Comparison of ENCODE assay signal across 22 cellular contexts in the genomic region with DNA sequence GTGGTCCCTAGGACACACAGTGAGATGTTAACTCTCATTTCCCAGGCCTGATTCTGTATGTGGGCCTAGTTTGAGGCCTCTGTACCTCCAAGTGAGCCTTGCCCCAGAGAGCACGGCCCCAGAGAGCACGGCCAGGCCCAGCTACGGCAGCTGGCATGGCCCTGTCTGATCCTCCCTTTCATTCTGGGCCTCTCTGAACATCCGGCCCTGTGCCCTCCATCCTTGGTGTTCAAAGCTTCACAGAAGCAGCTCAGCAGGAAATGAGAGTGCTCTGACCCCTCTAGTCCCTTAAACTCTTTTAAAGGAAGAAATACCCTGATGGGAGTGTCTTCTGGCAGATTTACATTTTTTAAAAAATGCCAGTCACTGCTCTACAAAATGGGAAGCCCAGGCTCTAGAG.
A peak's percentile ranks its signal among the peaks of the same experiment; 100 is the strongest.
DNase-seq lines count a peak whose midpoint lies in the region; ATAC-seq, FAIRE-seq and TF ChIP-seq lines count a peak whose summit lies in the region.
"Had no signal": no experiment of that assay in that cellular context is flagged by ENCODE, and none has a peak within 500 bp of the region (broad histone marks: within the 10 kb centered on the region; RNA-seq: fewer than 3 reads in every experiment).

No MANE protein-coding gene starts in this region.

- TF ChIP-seq CTCF in GM12878 (IDR thresholded peaks at IDR 0.05 in 2 of 3, conservative IDR thresholded peaks at IDR 0.05 in 1 of 3; ENCODE audit: control insufficient read depth in 2 of 3, extremely low read depth in 1 of 3, insufficient read depth in 1 of 3, low read depth in 3 of 3, low read length in 3 of 3) (no peak), brain microvascular endothelial cell (IDR thresholded peaks at IDR 0.05; ENCODE audit: low read depth, low read length, missing control alignments) (no peak)

- TF ChIP-seq EP300 in GM12878 (IDR thresholded peaks at IDR 0.05; ENCODE audit: borderline replicate concordance in 1 of 2, control insufficient read depth in 1 of 2, low read depth in 2 of 2, low read length in 2 of 2) = no peak

- peaks cover 13% of the 10 kb centered on the region for H3K4me1 ChIP-seq in GM12878 (ENCODE audit: control insufficient read depth, insufficient read depth, low read length)
- H3K4me1 ChIP-seq: adrenal gland, upper lobe of right lung had no signal

- H3K9me3 Mint-ChIP-seq in activated naive CD4-positive, alpha-beta T cell treated with anti-CD3 and anti-CD28 coated beads for 36 hours = no peaks in the 10 kb centered on the region
- H3K9me3 Mint-ChIP-seq in stimulated activated naive B cell treated with anti-CD40 and anti-IgM and Interleukin-4, amounts not matched to agents 10 μg/mL and 1 μg/mL and 100 μg/mL, for 72 hours = no peaks in the 10 kb centered on the region
- H3K9me3 Mint-ChIP-seq: activated B cell treated with CpG ODN at 0.5 μM for 24 hours had no signal

- H3K27ac Mint-ChIP-seq in activated naive CD4-positive, alpha-beta T cell treated with anti-CD3 and anti-CD28 coated beads for 36 hours = no peak overlapping the region
- no peak overlapping the region for H3K27ac Mint-ChIP-seq in stimulated activated naive B cell treated with anti-CD40 and anti-IgM and Interleukin-4, amounts not matched to agents 10 μg/mL and 1 μg/mL and 100 μg/mL, for 72 hours
- H3K27ac Mint-ChIP-seq: activated B cell treated with CpG ODN at 0.5 μM for 24 hours had no signal

- TF ChIP-seq POLR2A in GM12878 (IDR thresholded peaks at IDR 0.05; ENCODE audit: low read depth, low read length) = no peak

- H3K79me2 ChIP-seq in GM12878 (ENCODE audit: control insufficient read depth, insufficient read depth, low read length) = no peaks in the 10 kb centered on the region

- in situ Hi-C loops in GM12878 (cut with MboI) = no loop called here
- in situ Hi-C loops in brain microvascular endothelial cell (cut with HindIII; ENCODE audit: low pct_ligation_motif_present, low sequenced_read_pairs) = no loop called here

- H4K20me1 ChIP-seq in GM12878 (ENCODE audit: control insufficient read depth, insufficient read depth) = no peaks in the 10 kb centered on the region

- FAIRE-seq in GM12878 (lab: Jason Lieb, UNC) = no peak
- FAIRE-seq: D721Med had no signal

- no peak overlapping the region for H3K9ac ChIP-seq in GM12878 (ENCODE audit: control insufficient read depth, insufficient read depth, low read length)

- H2AFZ ChIP-seq in GM12878 (ENCODE audit: control insufficient read depth, low read depth, low read length) = peak overlapping the region; percentile 5

- RAD21 ChIA-PET in GM12878 (lab: Charles Lee; ENCODE audit: unreplicated experiment) = no interaction called here

- no peak overlapping the region for H3K4me3 Mint-ChIP-seq in activated naive CD4-positive, alpha-beta T cell treated with anti-CD3 and anti-CD28 coated beads for 36 hours
- no peak overlapping the region for H3K4me3 Mint-ChIP-seq in stimulated activated naive B cell treated with anti-CD40 and anti-IgM and Interleukin-4, amounts not matched to agents 10 μg/mL and 1 μg/mL and 100 μg/mL, for 72 hours
- H3K4me3 Mint-ChIP-seq: activated B cell treated with CpG ODN at 0.5 μM for 24 hours had no signal

- H3K4me1 Mint-ChIP-seq in activated naive CD4-positive, alpha-beta T cell treated with anti-CD3 and anti-CD28 coated beads for 36 hours (ENCODE audit: low read depth) = peaks cover 10% of the 10 kb centered on the region
- H3K4me1 Mint-ChIP-seq in stimulated activated naive B cell treated with anti-CD40 and anti-IgM and Interleukin-4, amounts not matched to agents 10 μg/mL and 1 μg/mL and 100 μg/mL, for 72 hours = peaks cover 3 to 14% of the 10 kb centered on the region in 2 donors
- H3K4me1 Mint-ChIP-seq: activated B cell treated with CpG ODN at 0.5 μM for 24 hours had no signal

- no TSS peak for BruUV-seq in GM12878 (replicated peaks; lab: Mats Ljungman, UMichigan)

- peak overlapping the region; percentile 36 for H3K27ac ChIP-seq in KOPT-K1 (ENCODE audit: low read depth, low read length, poor library complexity, severe bottlenecking)
- H3K27ac ChIP-seq in GM12878 (ENCODE audit: control insufficient read depth, insufficient read depth) = no peak overlapping the region; the same call in 1 of the 2 replicates
- H3K27ac ChIP-seq in brain microvascular endothelial cell = no peak overlapping the region
- H3K27ac ChIP-seq: adrenal gland, cardiac muscle cell, upper lobe of right lung had no signal

- H3K4me2 ChIP-seq in GM12878 (ENCODE audit: control insufficient read depth, insufficient read depth) = no peak overlapping the region

- SMC1A ChIA-PET in GM12878 (lab: Charles Lee; ENCODE audit: uncharacterized antibody, unreplicated experiment) = interaction anchor here (1.4 kb wide), 1 partner anchor 97 kb away, joined by 3 read pairs; no protein-coding TSS in a partner anchor

- H3K27me3 ChIP-seq in GM12878 (replicated peaks in 1 of 2; ENCODE audit: control insufficient read depth in 2 of 2, insufficient read depth in 2 of 2, low read length in 1 of 2) = no peaks in the 10 kb centered on the region
- H3K27me3 ChIP-seq in brain microvascular endothelial cell (replicated peaks) = peaks cover 4% of the 10 kb centered on the region
- H3K27me3 ChIP-seq: adrenal gland, BE2C, cardiac muscle cell, upper lobe of right lung had no signal

- H3K4me3 ChIP-seq in GM12878 = no peak overlapping the region
- H3K4me3 ChIP-seq in brain microvascular endothelial cell (ENCODE audit: low read depth, low read length) = no peak overlapping the region
- H3K4me3 ChIP-seq: adrenal gland, cardiac muscle cell, upper lobe of right lung had no signal

- peak; percentile 27 for DNase-seq in activated naive CD4-positive, alpha-beta T cell treated with anti-CD3 and anti-CD28 coated beads for 36 hours
- DNase-seq in activated naive CD4-positive, alpha-beta T cell (lab: John Stamatoyannopoulos, UW) = no peak
- no peak for DNase-seq in GM12878 (ENCODE audit: low read depth, low spot score)
- no peak for DNase-seq in stimulated activated naive B cell treated with anti-CD40 and anti-IgM and Interleukin-4, amounts not matched to agents 10 μg/mL and 1 μg/mL and 100 μg/mL, for 72 hours
- DNase-seq in brain microvascular endothelial cell = no peak
- DNase-seq in hypothalamus (lab: John Stamatoyannopoulos, UW) = no peak
- DNase-seq: activated B cell treated with CpG ODN at 0.5 μM for 24 hours; activated CD8-positive, alpha-beta memory T cell treated with anti-CD3 and anti-CD28 coated beads for 24 hours; adrenal gland; BE2C; KG1; mammary epithelial cell; NCI-H187; nucleus accumbens; retina; stimulated activated CD4-positive, alpha-beta T cell treated with anti-CD3 and anti-CD28 coated beads, Interleukin-4, amount 100 ng/mL, for 4 hours; T-helper 9 cell; upper lobe of right lung had no signal

- H3K9me3 ChIP-seq in KOPT-K1 (ENCODE audit: insufficient read depth, low read length, poor library complexity, severe bottlenecking) = no peaks in the 10 kb centered on the region
- H3K9me3 ChIP-seq in GM12878 (replicated peaks; ENCODE audit: control insufficient read depth, insufficient read depth, low read length) = no peaks in the 10 kb centered on the region
- H3K9me3 ChIP-seq: adrenal gland, BE2C, upper lobe of right lung had no signal

- CTCF ChIA-PET in activated naive CD4-positive, alpha-beta T cell treated with anti-CD3 and anti-CD28 coated beads for 36 hours (lab: Charles Lee) = no interaction called here
- CTCF ChIA-PET in GM12878 (lab: Yijun Ruan, JAX) = no interaction called here

- POLR2A ChIA-PET in GM12878 (lab: Charles Lee) = no interaction called here

- no peaks in the 10 kb centered on the region for H3K27me3 Mint-ChIP-seq in activated naive CD4-positive, alpha-beta T cell treated with anti-CD3 and anti-CD28 coated beads for 36 hours (ENCODE audit: low read depth)
- H3K27me3 Mint-ChIP-seq in stimulated activated naive B cell treated with anti-CD40 and anti-IgM and Interleukin-4, amounts not matched to agents 10 μg/mL and 1 μg/mL and 100 μg/mL, for 72 hours = no peaks in the 10 kb centered on the region
- H3K27me3 Mint-ChIP-seq: activated B cell treated with CpG ODN at 0.5 μM for 24 hours had no signal

- no peak for TF ChIP-seq RAD21 in GM12878 (IDR thresholded peaks at IDR 0.05; ENCODE audit: insufficient read depth, low read depth, low read length)

- intact Hi-C loops in activated naive CD4-positive, alpha-beta T cell treated with anti-CD3 and anti-CD28 coated beads for 36 hours (cut with micrococcal nuclease) = no loop called here
- intact Hi-C loops in GM12878 (cut with micrococcal nuclease; ENCODE audit: unreplicated experiment) = loop anchor here (5.0 kb wide), 1 partner anchor 253 kb away; no protein-coding TSS in a partner anchor

- WGBS in GM12878 (ENCODE audit: insufficient coverage, insufficient replicate concordance, low lambda C conversion rate, missing lambda C conversion rate) = 51% methylated on average over 4 of the region's 4 CpGs

- H3K36me3 ChIP-seq in KOPT-K1 (ENCODE audit: insufficient read depth, low read length) (no peaks in the 10 kb centered on the region), GM12878 (ENCODE audit: control insufficient read depth in 2 of 2, insufficient read depth in 2 of 2, low read length in 1 of 2) (no peaks in the 10 kb centered on the region), brain microvascular endothelial cell (replicated peaks) (no peaks in the 10 kb centered on the region)
- H3K36me3 ChIP-seq: adrenal gland, BE2C, cardiac muscle cell, upper lobe of right lung had no signal

- H3K36me3 Mint-ChIP-seq in activated naive CD4-positive, alpha-beta T cell treated with anti-CD3 and anti-CD28 coated beads for 36 hours (ENCODE audit: low read depth) = no peaks in the 10 kb centered on the region
- H3K36me3 Mint-ChIP-seq in stimulated activated naive B cell treated with anti-CD40 and anti-IgM and Interleukin-4, amounts not matched to agents 10 μg/mL and 1 μg/mL and 100 μg/mL, for 72 hours = no peaks in the 10 kb centered on the region

- ATAC-seq in GM12878 = no peak
- ATAC-seq in stimulated activated naive B cell treated with anti-CD40 and anti-IgM and Interleukin-4, amounts not matched to agents 10 μg/mL and 1 μg/mL and 100 μg/mL, for 72 hours (replicated peaks) = peak; percentile 42 to 49
- no peak for ATAC-seq in HG03196 (IDR thresholded peaks at IDR 0.05; ENCODE audit: unreplicated experiment)
- ATAC-seq: upper lobe of right lung had no signal

TF ChIP-seq in GM12878, 131 proteins besides CTCF, POLR2A, EP300 and RAD21 (continues in another document):
- TF ChIP-seq SRF (IDR thresholded peaks at IDR 0.05; ENCODE audit: low read depth in 2 of 2, low read length in 2 of 2) = no peak
- no peak for TF ChIP-seq BRCA1 (IDR thresholded peaks at IDR 0.05; ENCODE audit: low read depth, low read length)
- no peak for TF ChIP-seq HDAC2 (IDR thresholded peaks at IDR 0.05)
- no peak for TF ChIP-seq TAF1 (IDR thresholded peaks at IDR 0.05; ENCODE audit: borderline replicate concordance, low read depth, low read length)
- no peak for TF ChIP-seq HCFC1 (IDR thresholded peaks at IDR 0.05; ENCODE audit: low read length)
- no peak for TF ChIP-seq ZNF622 (IDR thresholded peaks at IDR 0.05)
- TF ChIP-seq NFIC (IDR thresholded peaks at IDR 0.05; ENCODE audit: low read depth, low read length) = no peak
- TF ChIP-seq NR2F1 (conservative IDR thresholded peaks at IDR 0.05) = no peak

Comparison
In these comparisons a context has a peak if more than half of its experiments do, and no peak if none do; other contexts are left out.
1. ATAC-seq: peak in stimulated activated naive B cell treated with anti-CD40 and anti-IgM and Interleukin-4, amounts not matched to agents 10 μg/mL and 1 μg/mL and 100 μg/mL, for 72 hours (2 of 2); none in GM12878 (single experiment) and HG03196 (single experiment).